ENCODE assay signal across 20 cellular contexts in genomic region chr19:13211426-13212308, GRCh38.
"Had no signal": no experiment of that assay in that cellular context is flagged by ENCODE, and none has a peak within 500 bp of the region (broad histone marks: within the 10 kb centered on the region; RNA-seq: fewer than 3 reads in every experiment).

No MANE protein-coding gene starts in this region.

- H3K9me3 ChIP-seq: body of pancreas, heart left ventricle, lower lobe of right lung, thyroid gland, uterus had no signal

- DNase-seq: activated CD4-positive, alpha-beta T cell treated with anti-CD3 and anti-CD28 coated beads, Interleukin-2, amount 50 U/mL, for 4 hours; activated CD4-positive, CD25-positive, alpha-beta regulatory T cell; activated CD8-positive, alpha-beta memory T cell treated with anti-CD3 and anti-CD28 coated beads, Interleukin-2, amount 10 ng/mL, durations not matched to agents 7 days and 5 days; activated effector memory CD4-positive, alpha-beta T cell treated with Interleukin-2 at 50 U/mL for 16 hours; activated naive CD4-positive, alpha-beta T cell treated with anti-CD3 and anti-CD28 coated beads, Interleukin-2, amount 50 U/mL, for 16 hours; activated T-cell treated with anti-CD3 and anti-CD28 coated beads, Interleukin-2, amount 50 U/mL, for 24 hours; amygdala; body of pancreas; cortex of kidney; effector CD4-positive, alpha-beta T cell; foreskin keratinocyte; heart left ventricle; lower lobe of right lung; midbrain; posterior cingulate gyrus; retina; thyroid gland; uterus had no signal

- H3K27ac Mint-ChIP-seq: activated CD8-positive, alpha-beta memory T cell treated with anti-CD3 and anti-CD28 coated beads, Interleukin-2, amount 10 ng/mL, durations not matched to agents 7 days and 5 days; activated T-cell treated with anti-CD3 and anti-CD28 coated beads, Interleukin-2, amount 50 U/mL, for 24 hours had no signal

- H3K4me1 ChIP-seq: body of pancreas, foreskin keratinocyte, thyroid gland, uterus had no signal

- ATAC-seq: activated CD8-positive, alpha-beta memory T cell treated with anti-CD3 and anti-CD28 coated beads, Interleukin-2, amount 10 ng/mL, durations not matched to agents 7 days and 5 days; body of pancreas; foreskin keratinocyte; heart left ventricle had no signal

- H3K4me3 Mint-ChIP-seq: activated CD8-positive, alpha-beta memory T cell treated with anti-CD3 and anti-CD28 coated beads, Interleukin-2, amount 10 ng/mL, durations not matched to agents 7 days and 5 days; activated T-cell treated with anti-CD3 and anti-CD28 coated beads, Interleukin-2, amount 50 U/mL, for 24 hours; central memory CD8-positive, alpha-beta T cell; stimulated activated effector memory CD8-positive, alpha-beta T cell treated with anti-CD3 and anti-CD28 coated beads, Interleukin-12 subunit alpha, Interleukin-12 subunit beta, amount 100 ng/mL, for 72 hours had no signal

- H3K36me3 ChIP-seq: heart left ventricle, lower lobe of right lung, thyroid gland, uterus had no signal

- H3K36me3 Mint-ChIP-seq: activated CD8-positive, alpha-beta memory T cell treated with anti-CD3 and anti-CD28 coated beads, Interleukin-2, amount 10 ng/mL, durations not matched to agents 7 days and 5 days; stimulated activated effector memory CD8-positive, alpha-beta T cell treated with anti-CD3 and anti-CD28 coated beads, Interleukin-12 subunit alpha, Interleukin-12 subunit beta, amount 100 ng/mL, for 72 hours had no signal

- H3K27ac ChIP-seq: body of pancreas, foreskin keratinocyte, heart left ventricle, lower lobe of right lung, thyroid gland, uterus had no signal

- H3K4me3 ChIP-seq: body of pancreas, heart left ventricle, lower lobe of right lung, thyroid gland, uterus had no signal

- H3K27me3 Mint-ChIP-seq: activated CD8-positive, alpha-beta memory T cell treated with anti-CD3 and anti-CD28 coated beads, Interleukin-2, amount 10 ng/mL, durations not matched to agents 7 days and 5 days; activated T-cell treated with anti-CD3 and anti-CD28 coated beads, Interleukin-2, amount 50 U/mL, for 24 hours; central memory CD8-positive, alpha-beta T cell had no signal

- H3K27me3 ChIP-seq: body of pancreas, foreskin keratinocyte, heart left ventricle, thyroid gland, uterus had no signal

- H3K9me3 Mint-ChIP-seq: activated T-cell treated with anti-CD3 and anti-CD28 coated beads, Interleukin-2, amount 50 U/mL, for 24 hours; central memory CD8-positive, alpha-beta T cell; stimulated activated effector memory CD8-positive, alpha-beta T cell treated with anti-CD3 and anti-CD28 coated beads, Interleukin-12 subunit alpha, Interleukin-12 subunit beta, amount 100 ng/mL, for 72 hours had no signal
